8 cellular contexts compared by ENCODE assay signal in the genomic region with DNA sequence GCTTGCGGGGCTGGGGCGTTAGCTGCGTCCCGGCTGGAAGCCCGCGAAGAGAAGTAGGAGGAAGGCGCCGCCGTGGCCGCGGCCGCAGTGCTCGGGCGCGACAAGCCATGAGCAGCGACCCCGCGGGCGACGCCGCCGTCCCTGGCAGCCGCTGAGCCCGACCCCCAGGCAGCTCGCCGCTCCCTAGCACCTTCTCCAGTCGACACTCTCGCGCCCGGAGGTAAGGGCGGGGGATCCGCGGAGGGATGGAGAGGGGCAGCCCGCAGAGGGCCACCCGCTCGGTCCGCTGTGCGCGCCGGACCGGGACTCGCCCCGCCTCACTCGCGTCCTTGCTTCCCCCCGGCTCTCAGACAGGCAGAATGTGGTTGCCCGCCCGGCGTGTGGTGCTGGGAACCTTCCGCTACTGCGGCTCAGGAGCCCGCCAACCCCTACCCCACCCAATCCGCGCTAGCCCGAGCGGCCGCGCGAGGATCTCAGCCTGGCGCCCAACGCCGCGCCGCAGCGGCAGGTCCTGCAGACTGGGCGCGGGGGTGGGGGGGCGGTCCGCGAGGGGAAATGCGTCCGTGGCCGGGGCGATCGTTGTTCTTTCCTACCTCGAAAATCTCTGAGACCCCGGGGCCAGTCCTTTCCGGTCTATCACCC. TPM values are rescaled to one million over a fixed set of nuclear protein-coding genes. Genes with fewer than 3 reads are reported as not detected.
DNase-seq lines count a peak whose midpoint lies in the region; ATAC-seq lines count a peak whose summit lies in the region.

TSS of gene LRRC8C (plus strand) at position 18 of the 642 bp plus-strand sequence. CDS start 53,354 bp downstream, outside the sequence.

- H3K4me1 ChIP-seq in trophoblast cell (ENCODE audit: control insufficient read depth in 1 of 2, insufficient read depth in 2 of 2, low read length in 2 of 2) = peaks cover 6 to 9% of the 10 kb centered on the region in 2 experiments

- H4K12ac ChIP-seq in trophoblast cell (ENCODE audit: low read depth, low read length) = no peak within 1 kb of the TSS

- peak within 1 kb of the TSS; percentile 95 for H3K27ac Mint-ChIP-seq in activated naive CD8-positive, alpha-beta T cell treated with anti-CD3 and anti-CD28 coated beads for 36 hours

- DNase-seq in ELR (ENCODE audit: low read depth) (peak; percentile 72), HT1080 (ENCODE audit: low read depth) (peak; percentile 53), SK-MEL-5 (ENCODE audit: low read depth, low spot score) (peak; percentile 36), Right ventricle myocardium superior (peak; percentile 74), trophoblast cell (peak; percentile 23 to 53), inferior parietal cortex (ENCODE audit: extremely low spot score) (no peak)
- peak; percentile 71 for DNase-seq in activated naive CD8-positive, alpha-beta T cell treated with anti-CD3 and anti-CD28 coated beads for 36 hours

- no peak within 1 kb of the TSS for H4K91ac ChIP-seq in trophoblast cell (ENCODE audit: low read depth, low read length)

- no peak within 1 kb of the TSS for H3K4ac ChIP-seq in trophoblast cell (ENCODE audit: low read depth, low read length)

- no peak within 1 kb of the TSS for H3K18ac ChIP-seq in trophoblast cell (ENCODE audit: low read length)

- H3K27me3 ChIP-seq in trophoblast cell (ENCODE audit: insufficient read depth, low read length) = peaks cover 11% of the 10 kb centered on the region

- no peak within 1 kb of the TSS for H3K23ac ChIP-seq in trophoblast cell (ENCODE audit: low read length)

- no peak within 1 kb of the TSS for H2BK12ac ChIP-seq in trophoblast cell (ENCODE audit: low read length)

- no peak within 1 kb of the TSS for H2BK5ac ChIP-seq in trophoblast cell (ENCODE audit: low read depth, low read length, poor library complexity)

- no peaks in the 10 kb centered on the region for H3K9me3 ChIP-seq in trophoblast cell (ENCODE audit: insufficient read depth, low read depth, low read length)

- peaks cover 55% of the 10 kb centered on the region for H3K36me3 Mint-ChIP-seq in activated naive CD8-positive, alpha-beta T cell treated with anti-CD3 and anti-CD28 coated beads for 36 hours

- H3K4me2 ChIP-seq in trophoblast cell (ENCODE audit: low read length) = peak within 1 kb of the TSS; percentile 92

- intact Hi-C loops in Right ventricle myocardium superior (cut with DNase I) = loop anchor here (2.0 to 10.0 kb wide), 2 partner anchors 62 to 130 kb away; no protein-coding TSS in a partner anchor

- H3K36me3 ChIP-seq in trophoblast cell (ENCODE audit: control insufficient read depth in 1 of 2, insufficient read depth in 2 of 2, low read length in 2 of 2) = no peaks in the 10 kb centered on the region

- H3K14ac ChIP-seq in trophoblast cell (ENCODE audit: low read length) = peak within 1 kb of the TSS; percentile 2

- H3K4me1 Mint-ChIP-seq in activated naive CD8-positive, alpha-beta T cell treated with anti-CD3 and anti-CD28 coated beads for 36 hours = peaks cover 67% of the 10 kb centered on the region

- in situ Hi-C loops in SK-MEL-5 (cut with HindIII; ENCODE audit: low pct_unique_long_range_greater_than_20kb, low sequenced_read_pairs) = no loop called here

- H3K9me3 Mint-ChIP-seq in activated naive CD8-positive, alpha-beta T cell treated with anti-CD3 and anti-CD28 coated beads for 36 hours = no peaks in the 10 kb centered on the region

- no peaks in the 10 kb centered on the region for H3K79me2 ChIP-seq in trophoblast cell (ENCODE audit: control insufficient read depth, insufficient read depth, low read length, poor library complexity)

- no peaks in the 10 kb centered on the region for H3K79me1 ChIP-seq in trophoblast cell (ENCODE audit: low read length)

- H3K9ac ChIP-seq in trophoblast cell (ENCODE audit: low read length) = peak within 1 kb of the TSS; percentile 70

- H3K4me3 ChIP-seq in trophoblast cell (ENCODE audit: low read depth, low read length) = peak within 1 kb of the TSS; percentile 90

- H3K4me3 Mint-ChIP-seq in activated naive CD8-positive, alpha-beta T cell treated with anti-CD3 and anti-CD28 coated beads for 36 hours = peak within 1 kb of the TSS; percentile 93

- ATAC-seq in GM21447 (IDR thresholded peaks at IDR 0.05; ENCODE audit: unreplicated experiment) = peak; percentile 48
- peak; percentile 74 for ATAC-seq in Right ventricle myocardium superior (ENCODE audit: poor library complexity)

- peak within 1 kb of the TSS; percentile 55 for H2AFZ ChIP-seq in trophoblast cell (ENCODE audit: insufficient read depth, low read length, poor library complexity)

- H3K27ac ChIP-seq in trophoblast cell (ENCODE audit: low read depth, low read length) = no peak within 1 kb of the TSS

- no peaks in the 10 kb centered on the region for H3K27me3 Mint-ChIP-seq in activated naive CD8-positive, alpha-beta T cell treated with anti-CD3 and anti-CD28 coated beads for 36 hours

- H4K8ac ChIP-seq in trophoblast cell (ENCODE audit: low read depth, low read length) = peak within 1 kb of the TSS; percentile 12

- H2AK5ac ChIP-seq in trophoblast cell (ENCODE audit: low read length) = no peak within 1 kb of the TSS

- WGBS in trophoblast cell (ENCODE audit: extremely low coverage, insufficient coverage, insufficient read length) = no CpG with 5 or more reads among the region's 78 CpGs

- H2BK120ac ChIP-seq in trophoblast cell (ENCODE audit: insufficient read depth, low read length, poor library complexity) = no peak within 1 kb of the TSS

RNA-seq across cellular contexts. Expression of gene LRRC8C, which starts in this region (rescaled TPM):
- 10.6 and 11.2 TPM in 2 replicates for total RNA-seq in HT1080 (2014; rRNA removed; shearing (Covaris generic))
- 10.4 and 14.6 TPM in 2 replicates for polyA plus RNA-seq in HT1080 (2015; cell fraction: cytosol; rRNA removed)
- polyA plus RNA-seq in HT1080 (2015; cell fraction: nucleus; rRNA removed) = 10.4 and 12.2 TPM in 2 replicates
- total RNA-seq in SK-MEL-5 (2014; rRNA removed; shearing (Covaris generic)) = 2.7 and 3.2 TPM in 2 replicates
- 2.7 and 3.6 TPM in 2 replicates for polyA plus RNA-seq in SK-MEL-5 (2015; cell fraction: cytosol; rRNA removed)
- polyA plus RNA-seq in SK-MEL-5 (2015; cell fraction: nucleus; rRNA removed) = 1.1 and 1.2 TPM in 2 replicates
- total RNA-seq in activated naive CD8-positive, alpha-beta T cell treated with anti-CD3 and anti-CD28 coated beads for 36 hours = 10 to 100 TPM; 31.7 to 32.3 TPM
- 5.9 TPM for total RNA-seq in Right ventricle myocardium superior
- polyA plus RNA-seq in trophoblast cell (2013) = 0.78 and 0.90 TPM in 2 replicates
